1 cellular context compared by ENCODE assay signal in the genomic region with DNA sequence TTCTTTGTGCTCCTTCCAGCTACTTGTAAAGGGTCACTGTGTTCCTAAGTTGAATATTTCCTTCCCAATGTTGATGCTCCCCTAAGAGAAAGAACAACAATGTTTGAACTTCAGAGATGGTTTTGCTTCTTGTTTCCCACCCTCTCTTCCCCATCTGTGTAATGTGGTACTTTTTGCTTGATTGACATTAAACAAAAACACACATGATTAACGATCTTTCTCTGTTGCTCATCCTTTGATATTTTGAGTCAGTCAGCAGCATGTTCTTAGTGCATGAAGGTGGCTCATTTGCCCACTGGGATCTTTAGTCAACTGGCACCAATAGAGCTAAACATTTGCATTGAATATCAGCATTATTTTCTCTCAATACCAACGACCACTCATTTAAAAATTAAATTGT.
TF ChIP-seq lines count a peak whose summit lies in the region.

No MANE protein-coding gene starts in this region.

TF ChIP-seq in GM12878, 131 proteins besides CTCF, POLR2A, EP300 and RAD21 (continued from another document):
- TF ChIP-seq BCL3 (IDR thresholded peaks at IDR 0.05; ENCODE audit: borderline replicate concordance, insufficient read depth, low read depth, low read length, poor library complexity, severe bottlenecking): peak; percentile 32
